Comparison of ENCODE assay signal across 10 cellular contexts in the genomic region with DNA sequence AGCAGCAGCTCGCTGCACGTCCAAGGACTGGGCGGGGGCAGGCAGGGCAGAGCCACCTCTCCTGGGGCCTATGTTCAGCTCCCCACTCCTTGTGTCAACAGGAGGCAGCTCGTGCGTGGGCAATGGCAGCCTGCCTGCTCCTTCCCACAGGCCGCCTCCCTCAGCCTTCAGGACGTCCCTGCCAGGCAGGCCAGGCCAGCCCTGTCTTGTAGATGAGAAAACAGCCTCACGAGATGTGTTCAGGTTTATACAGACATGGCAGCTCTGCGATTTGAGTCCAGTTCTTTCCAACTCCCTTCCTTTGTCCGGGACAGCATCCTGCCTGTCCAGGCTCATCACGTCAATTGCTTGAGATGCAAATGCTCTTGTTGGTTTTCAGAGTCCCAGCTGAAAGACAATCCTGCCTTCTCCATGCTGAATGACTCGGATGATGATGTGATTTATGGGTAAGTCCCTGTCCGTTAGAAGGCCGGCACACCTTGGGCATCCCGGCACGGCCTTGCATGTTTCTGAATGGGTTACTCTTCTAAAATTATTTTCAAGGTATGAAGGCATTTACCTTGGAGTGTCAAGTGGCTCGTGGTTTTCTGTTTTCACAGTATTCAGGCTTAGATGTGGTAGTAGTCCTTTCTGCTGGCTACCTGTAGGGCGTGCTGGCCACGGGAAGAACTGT. TPM values are rescaled to one million over a fixed set of nuclear protein-coding genes. Genes with fewer than 3 reads are reported as not detected.
DNase-seq lines count a peak whose midpoint lies in the region; ATAC-seq, FAIRE-seq and TF ChIP-seq lines count a peak whose summit lies in the region.
"Had no signal": no experiment of that assay in that cellular context is flagged by ENCODE, and none has a peak within 500 bp of the region (broad histone marks: within the 10 kb centered on the region; RNA-seq: fewer than 3 reads in every experiment).

No MANE protein-coding gene starts in this region.

- peaks cover 16 to 78% (median 32%) of the 10 kb centered on the region in 3 donors for H3K36me3 Mint-ChIP-seq in CD8-positive, alpha-beta memory T cell

- no peak overlapping the region for H3K4me3 Mint-ChIP-seq in CD8-positive, alpha-beta memory T cell

- no peak overlapping the region for H3K4me3 ChIP-seq in CD8-positive, alpha-beta memory T cell (ENCODE audit: low read length)
- H3K4me3 ChIP-seq in parathyroid adenoma (ENCODE audit: low read depth, low read length): no peak overlapping the region

- H3K4me1 ChIP-seq in CD8-positive, alpha-beta memory T cell (ENCODE audit: insufficient read depth, low read length): peaks cover 16% of the 10 kb centered on the region
- H3K4me1 ChIP-seq in foreskin keratinocyte (no peaks in the 10 kb centered on the region), parathyroid adenoma (peaks cover 13% of the 10 kb centered on the region)

- H3K27ac ChIP-seq in CD8-positive, alpha-beta memory T cell (ENCODE audit: low read depth, low read length): no peak overlapping the region
- H3K27ac ChIP-seq in foreskin keratinocyte (no peak overlapping the region), parathyroid adenoma (peak overlapping the region; percentile 53)

- peak overlapping the region; percentile 44 to 96 (median 86) for H3K27ac Mint-ChIP-seq in CD8-positive, alpha-beta memory T cell

- H3K4me2 ChIP-seq in parathyroid adenoma (ENCODE audit: low read length): no peak overlapping the region

- no peaks in the 10 kb centered on the region for H3K27me3 Mint-ChIP-seq in CD8-positive, alpha-beta memory T cell

- no peaks in the 10 kb centered on the region for H3K9me3 ChIP-seq in CD8-positive, alpha-beta memory T cell (ENCODE audit: low read length)
- H3K9me3 ChIP-seq in parathyroid adenoma (ENCODE audit: control insufficient read depth, low read length): no peaks in the 10 kb centered on the region

- ATAC-seq in foreskin keratinocyte (peak; percentile 63), GM21619 (IDR thresholded peaks at IDR 0.05; ENCODE audit: unreplicated experiment) (no peak), HG02759 (IDR thresholded peaks at IDR 0.05; ENCODE audit: unreplicated experiment) (no peak)

- H2AFZ ChIP-seq in parathyroid adenoma: no peak overlapping the region

- H3K36me3 ChIP-seq in CD8-positive, alpha-beta memory T cell (ENCODE audit: insufficient read depth, low read length): peaks cover 27% of the 10 kb centered on the region
- H3K36me3 ChIP-seq in parathyroid adenoma (ENCODE audit: control insufficient read depth, insufficient read depth, low read length): no peaks in the 10 kb centered on the region

- POLR2A ChIA-PET in CD8-positive, alpha-beta memory T cell (lab: Charles Lee): interaction anchor here (1.0 kb wide), 1 partner anchor 10 kb away, joined by 4 read pairs; no protein-coding TSS in a partner anchor

- no peaks in the 10 kb centered on the region for H3K27me3 ChIP-seq in CD8-positive, alpha-beta memory T cell (ENCODE audit: insufficient read depth, low read length, poor library complexity, severe bottlenecking)
- H3K27me3 ChIP-seq in foreskin keratinocyte (no peaks in the 10 kb centered on the region), parathyroid adenoma (ENCODE audit: control insufficient read depth, insufficient read depth, low read length) (no peaks in the 10 kb centered on the region)

- H3K79me2 ChIP-seq in parathyroid adenoma: peaks cover 2% of the 10 kb centered on the region

- peaks cover 0 to 1% (median 0%) of the 10 kb centered on the region in 5 donors for H3K9me3 Mint-ChIP-seq in CD8-positive, alpha-beta memory T cell

- DNase-seq in CD8-positive, alpha-beta memory T cell: peak in 1 of 5 donors; percentile 36
- peak; percentile 49 for DNase-seq in activated CD8-positive, alpha-beta memory T cell treated with anti-CD3 and anti-CD28 coated beads, Interleukin-2, amount 50 U/mL, for 48 hours
- DNase-seq in foreskin keratinocyte: peak; percentile 45 to 51
- no peak for DNase-seq in frontal cortex (ENCODE audit: low spot score in 2 of 2)
- no peak for DNase-seq in COR-L47 (lab: John Stamatoyannopoulos, UW)
- DNase-seq: SIG-M5 had no signal

- CTCF ChIA-PET in CD8-positive, alpha-beta memory T cell (lab: Charles Lee): interaction anchor here (0.6 to 2.5 kb wide), 5 partner anchors 10 to 469 kb away, joined by 3 to 11 read pairs (median 4); no protein-coding TSS in a partner anchor

- peaks cover 39 to 67% (median 48%) of the 10 kb centered on the region in 3 donors for H3K4me1 Mint-ChIP-seq in CD8-positive, alpha-beta memory T cell

- FAIRE-seq in frontal cortex (lab: Jason Lieb, UNC): no peak
- FAIRE-seq: endometrium had no signal

- no peak overlapping the region for H3K9ac ChIP-seq in parathyroid adenoma

- TF ChIP-seq CTCF in foreskin keratinocyte (conservative IDR thresholded peaks at IDR 0.05) (no peak), parathyroid adenoma (IDR thresholded peaks at IDR 0.05) (no peak)

RNA-seq across cellular contexts. Expression of gene DYNLT1, which starts 13.5 kb away (rescaled TPM):
- 100 to 1,000 TPM in 1 of 2 experiments, 10 to 100 TPM in 1; 94.8 to 103 TPM for total RNA-seq in CD8-positive, alpha-beta memory T cell
- 83.2 TPM for polyA plus RNA-seq in CD8-positive, alpha-beta memory T cell
- total RNA-seq in foreskin keratinocyte: 114 and 123 TPM in 2 replicates
- polyA plus RNA-seq in foreskin keratinocyte: 208 and 222 TPM in 2 replicates
- total RNA-seq in frontal cortex: 62.8 TPM

RNA-seq across cellular contexts. Expression of gene SYTL3, which starts 18.8 kb away (rescaled TPM):
- 100 to 1,000 TPM in 1 of 2 experiments, 10 to 100 TPM in 1; 96.6 to 102 TPM for total RNA-seq in CD8-positive, alpha-beta memory T cell
- polyA plus RNA-seq in CD8-positive, alpha-beta memory T cell: 19.5 TPM
- total RNA-seq in foreskin keratinocyte: 0.95 and 1.1 TPM in 2 replicates
- 0.80 and 1.0 TPM in 2 replicates for polyA plus RNA-seq in foreskin keratinocyte
- 2.0 TPM for total RNA-seq in frontal cortex

Comparison
In these comparisons a context has a peak if more than half of its experiments do, and no peak if none do; other contexts are left out.
1. DNase-seq: peak in activated CD8-positive, alpha-beta memory T cell treated with anti-CD3 and anti-CD28 coated beads, Interleukin-2, amount 50 U/mL, for 48 hours (single experiment) and foreskin keratinocyte (2 of 2); none in frontal cortex (0 of 2) and COR-L47 (single experiment).
2. RNA of gene SYTL3, which starts 18.8 kb away (total RNA-seq): 96.6 to 102 TPM in CD8-positive, alpha-beta memory T cell; 2.0 TPM in frontal cortex (single experiment) and 0.95 to 1.1 TPM in foreskin keratinocyte; every median in the first group is over 10 times any median in the second.